In the genomic region with DNA sequence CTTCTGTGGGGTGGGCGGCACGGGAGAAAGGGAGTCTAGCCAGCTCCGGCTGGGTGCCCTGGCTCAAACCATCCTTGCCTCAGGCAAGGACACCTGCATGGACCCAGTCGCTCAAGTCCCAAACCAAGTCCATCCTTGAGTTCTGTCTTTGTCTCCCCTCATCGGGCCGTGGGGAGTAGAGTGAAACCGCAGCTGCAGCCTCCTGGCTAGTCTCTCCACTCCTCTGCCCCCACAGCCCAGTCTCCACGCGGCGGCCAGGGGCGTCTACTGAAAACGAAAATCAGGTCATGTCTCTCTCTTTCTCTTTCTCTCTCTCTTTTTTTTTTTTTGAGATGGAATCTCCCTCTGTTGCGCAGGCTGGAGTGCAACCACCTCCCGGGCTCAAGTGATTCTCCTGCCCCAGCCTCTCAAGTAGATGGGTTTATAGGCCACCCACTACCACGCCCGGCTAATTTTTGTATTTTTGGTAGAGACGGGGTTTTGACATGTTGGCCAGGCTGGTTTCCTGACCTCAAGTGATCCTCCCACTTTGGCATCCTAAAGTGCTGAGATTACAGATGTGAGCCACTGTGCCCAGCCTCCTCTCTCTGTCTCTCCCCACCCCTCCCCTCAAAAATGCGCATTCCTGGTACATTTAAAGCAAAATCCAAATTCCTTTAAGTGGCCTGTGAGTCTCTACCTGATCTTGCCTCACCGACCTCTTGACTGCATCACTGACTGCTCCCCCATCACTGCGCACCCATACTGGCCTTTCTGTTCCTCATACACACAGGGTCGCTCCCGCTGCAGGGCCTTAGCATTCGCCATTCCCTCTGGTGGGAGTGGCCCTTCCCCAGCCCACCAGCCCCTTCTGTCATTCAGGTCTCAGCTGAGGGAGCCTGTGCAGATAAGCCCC, we compare ENCODE assay signal across 11 cellular contexts. TPM values are rescaled to one million over a fixed set of nuclear protein-coding genes. Genes with fewer than 3 reads are reported as not detected.
DNase-seq lines count a peak whose midpoint lies in the region; ATAC-seq and TF ChIP-seq lines count a peak whose summit lies in the region.
"Had no signal": no experiment of that assay in that cellular context is flagged by ENCODE, and none has a peak within 500 bp of the region (broad histone marks: within the 10 kb centered on the region; RNA-seq: fewer than 3 reads in every experiment).

No MANE protein-coding gene starts in this region.

- H3K4me1 Mint-ChIP-seq in central memory CD8-positive, alpha-beta T cell, result peaks cover 36% of the 10 kb centered on the region
- H3K4me1 Mint-ChIP-seq in type B pancreatic cell (ENCODE audit: unreplicated experiment), result peaks cover 21% of the 10 kb centered on the region
- peaks cover 67% of the 10 kb centered on the region for H3K4me1 Mint-ChIP-seq in nephron progenitor cell

- TF ChIP-seq CTCF in type B pancreatic cell (conservative IDR thresholded peaks at IDR 0.05) (no peak), nephron progenitor cell (IDR thresholded peaks at IDR 0.05) (no peak)

- H3K9me3 ChIP-seq in SJCRH30 (replicated peaks), result no peaks in the 10 kb centered on the region

- H3K9me3 Mint-ChIP-seq in central memory CD8-positive, alpha-beta T cell, result no peaks in the 10 kb centered on the region
- H3K9me3 Mint-ChIP-seq in type B pancreatic cell, result no peaks in the 10 kb centered on the region
- H3K9me3 Mint-ChIP-seq in nephron progenitor cell, result peaks cover 6% of the 10 kb centered on the region

- peaks cover 13% of the 10 kb centered on the region for H3K4me1 ChIP-seq in SJCRH30

- no peaks in the 10 kb centered on the region for H3K36me3 ChIP-seq in SJCRH30

- peak overlapping the region; percentile 70 for H3K27ac Mint-ChIP-seq in central memory CD8-positive, alpha-beta T cell (ENCODE audit: low read depth)
- peak overlapping the region; percentile 64 for H3K27ac Mint-ChIP-seq in type B pancreatic cell
- no peak overlapping the region for H3K27ac Mint-ChIP-seq in nephron progenitor cell

- H3K4me3 Mint-ChIP-seq in central memory CD8-positive, alpha-beta T cell, result peak overlapping the region; percentile 65
- no peak overlapping the region for H3K4me3 Mint-ChIP-seq in type B pancreatic cell
- H3K4me3 Mint-ChIP-seq in nephron progenitor cell, result no peak overlapping the region

- no peaks in the 10 kb centered on the region for H3K27me3 ChIP-seq in SJCRH30

- no peak overlapping the region for H3K27ac ChIP-seq in SJCRH30
- H3K27ac ChIP-seq: C4-2B, epithelial cell of prostate had no signal

- DNase-seq in activated naive CD4-positive, alpha-beta T cell treated with Interleukin-2 at 50 U/mL for 16 hours, result peak; percentile 39
- DNase-seq in activated naive CD4-positive, alpha-beta T cell treated with anti-CD3 and anti-CD28 coated beads, Interleukin-2, amount 50 U/mL, for 16 hours, result no peak
- no peak for DNase-seq in central memory CD8-positive, alpha-beta T cell (ENCODE audit: low spot score in 2 of 2)
- DNase-seq in type B pancreatic cell (ENCODE audit: extremely low spot score, unreplicated experiment) (no peak), SJCRH30 (no peak), nephron progenitor cell (no peak)

- ATAC-seq in HG03066 (IDR thresholded peaks at IDR 0.05; ENCODE audit: low read depth, unreplicated experiment) (peak; percentile 33), GM21723 (IDR thresholded peaks at IDR 0.05; ENCODE audit: unreplicated experiment) (no peak)
- ATAC-seq in central memory CD8-positive, alpha-beta T cell (replicated peaks; ENCODE audit: extremely low read depth, poor library complexity, severe bottlenecking), result peak; percentile 44

- H3K36me3 Mint-ChIP-seq in central memory CD8-positive, alpha-beta T cell (ENCODE audit: insufficient read depth), result peaks cover 2% of the 10 kb centered on the region
- H3K36me3 Mint-ChIP-seq in type B pancreatic cell (no peaks in the 10 kb centered on the region), nephron progenitor cell (ENCODE audit: low read depth) (no peaks in the 10 kb centered on the region)

- H3K27me3 Mint-ChIP-seq in central memory CD8-positive, alpha-beta T cell, result peaks cover 20% of the 10 kb centered on the region
- no peaks in the 10 kb centered on the region for H3K27me3 Mint-ChIP-seq in type B pancreatic cell
- peaks cover 14% of the 10 kb centered on the region for H3K27me3 Mint-ChIP-seq in nephron progenitor cell (ENCODE audit: low read depth, poor library complexity)

- H3K4me3 ChIP-seq in SJCRH30, result no peak overlapping the region

RNA-seq across cellular contexts. Expression of gene RMI2, which starts 17.7 kb away (rescaled TPM):
- 30.0 and 41.3 TPM in 2 replicates for total RNA-seq in type B pancreatic cell (ENCODE audit: low replicate concordance)
- total RNA-seq in SJCRH30 (2014; rRNA removed; shearing (Covaris generic)), result 28.2 and 33.0 TPM in 2 replicates

RNA-seq across cellular contexts. Expression of gene PRM1, which starts 46.4 kb away (rescaled TPM):
- not detected in 2 replicates for total RNA-seq in type B pancreatic cell (ENCODE audit: low replicate concordance)
- not detected in 2 replicates for total RNA-seq in SJCRH30 (2014; rRNA removed; shearing (Covaris generic))
- total RNA-seq: pulmonary artery endothelial cell had no signal

RNA-seq across cellular contexts. Expression of gene PRM2, which starts 51.2 kb away (rescaled TPM):
- total RNA-seq in type B pancreatic cell (ENCODE audit: low replicate concordance), result not detected in 2 replicates
- not detected in 2 replicates for total RNA-seq in SJCRH30 (2014; rRNA removed; shearing (Covaris generic))
- total RNA-seq: pulmonary artery endothelial cell had no signal

RNA-seq across cellular contexts. Expression of gene PRM3, which starts 54.1 kb away (rescaled TPM):
- not detected in 2 replicates for total RNA-seq in type B pancreatic cell (ENCODE audit: low replicate concordance)
- not detected in 2 replicates for total RNA-seq in SJCRH30 (2014; rRNA removed; shearing (Covaris generic))
- total RNA-seq: pulmonary artery endothelial cell had no signal

RNA-seq across cellular contexts. Expression of gene TNP2, which starts 58.4 kb away (rescaled TPM):
- total RNA-seq in type B pancreatic cell (ENCODE audit: low replicate concordance), result not detected in 2 replicates
- total RNA-seq in SJCRH30 (2014; rRNA removed; shearing (Covaris generic)), result not detected in 2 replicates
- total RNA-seq: pulmonary artery endothelial cell had no signal
